16 cellular contexts compared by ENCODE assay signal in the genomic region with DNA sequence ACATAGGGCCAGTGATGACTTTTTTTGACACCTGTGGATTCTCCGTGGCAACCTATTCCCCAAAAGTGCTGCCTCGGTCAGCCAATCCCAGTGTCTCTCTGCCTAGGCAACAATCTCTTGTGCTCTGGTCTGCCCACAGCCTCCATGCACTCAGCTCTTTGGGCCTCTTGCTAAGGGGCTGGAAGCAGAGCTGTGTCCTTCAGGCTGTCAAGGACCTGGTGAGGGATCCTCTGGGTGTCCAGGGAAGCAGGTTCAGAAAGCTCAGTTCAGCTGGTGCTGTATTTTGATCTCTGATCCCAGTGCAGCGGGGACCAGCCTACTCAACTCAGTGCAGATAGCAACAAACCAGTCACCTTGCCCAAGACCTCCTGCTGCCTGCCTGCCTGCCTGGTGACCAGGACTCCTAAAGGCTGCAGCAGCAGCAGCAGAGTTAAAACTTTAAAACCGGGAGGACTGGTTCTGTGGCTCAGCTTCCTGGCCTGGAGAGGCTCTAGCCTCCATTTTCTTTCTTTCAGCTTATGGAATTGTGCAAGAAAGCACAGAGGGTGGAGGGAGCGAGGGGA. TPM values are rescaled to one million over a fixed set of nuclear protein-coding genes. Genes with fewer than 3 reads are reported as not detected.
DNase-seq lines count a peak whose midpoint lies in the region; ATAC-seq, FAIRE-seq and TF ChIP-seq lines count a peak whose summit lies in the region.
"Had no signal": no experiment of that assay in that cellular context is flagged by ENCODE, and none has a peak within 500 bp of the region (broad histone marks: within the 10 kb centered on the region; RNA-seq: fewer than 3 reads in every experiment).

No MANE protein-coding gene starts in this region.

- POLR2A ChIA-PET in PC-9 (lab: Charles Lee; ENCODE audit: unreplicated experiment): interaction anchor here (0.7 kb wide), 1 partner anchor 170 kb away, joined by 6 read pairs; no protein-coding TSS in a partner anchor
- POLR2A ChIA-PET in naive thymus-derived CD8-positive, alpha-beta T cell (lab: Charles Lee): no interaction called here

- no peaks in the 10 kb centered on the region for H3K9me3 Mint-ChIP-seq in naive thymus-derived CD8-positive, alpha-beta T cell
- H3K9me3 Mint-ChIP-seq: CD8-positive, alpha-beta memory T cell; naive thymus-derived CD4-positive, alpha-beta T cell had no signal

- H3K9me2 ChIP-seq in PC-9 (ENCODE audit: insufficient read depth): no peaks in the 10 kb centered on the region

- peaks cover 25% of the 10 kb centered on the region for H3F3A ChIP-seq in PC-9 (ENCODE audit: insufficient read depth, low read depth)

- no peak overlapping the region for H3K4me3 Mint-ChIP-seq in naive thymus-derived CD8-positive, alpha-beta T cell
- H3K4me3 Mint-ChIP-seq: CD8-positive, alpha-beta memory T cell; naive thymus-derived CD4-positive, alpha-beta T cell had no signal

- no peaks in the 10 kb centered on the region for H3K9me3 ChIP-seq in PC-9 (ENCODE audit: insufficient read depth, low read depth)
- H3K9me3 ChIP-seq in small intestine (ENCODE audit: control insufficient read depth, low read depth): no peaks in the 10 kb centered on the region
- H3K9me3 ChIP-seq: adrenal gland, colonic mucosa had no signal

- no peak overlapping the region for H3K4me3 ChIP-seq in PC-9
- H3K4me3 ChIP-seq in small intestine (ENCODE audit: low read depth in 1 of 2, low read length in 2 of 2): no peak overlapping the region
- H3K4me3 ChIP-seq: adrenal gland, colonic mucosa had no signal

- ATAC-seq in naive thymus-derived CD8-positive, alpha-beta T cell: no peak
- ATAC-seq: naive thymus-derived CD4-positive, alpha-beta T cell had no signal

- H3K79me2 ChIP-seq in PC-9 (ENCODE audit: low read depth): no peaks in the 10 kb centered on the region

- no peaks in the 10 kb centered on the region for H4K20me1 ChIP-seq in PC-9 (ENCODE audit: insufficient read depth)

- BruUV-seq in PC-9 (replicated peaks; lab: Mats Ljungman, UMichigan): no TSS peak

- no peak for TF ChIP-seq CTCF in PC-9 (conservative IDR thresholded peaks at IDR 0.05)

- H3K4me2 ChIP-seq in PC-9: peak overlapping the region; percentile 72

- intact Hi-C loops in PC-9 (cut with micrococcal nuclease; ENCODE audit: unreplicated experiment): no loop called here

- H3K4me1 Mint-ChIP-seq in naive thymus-derived CD8-positive, alpha-beta T cell: no peaks in the 10 kb centered on the region
- H3K4me1 Mint-ChIP-seq: CD8-positive, alpha-beta memory T cell had no signal

- FAIRE-seq in small intestine (lab: Jason Lieb, UNC): no peak
- FAIRE-seq: islet of Langerhans had no signal

- H3K36me3 ChIP-seq in PC-9 (ENCODE audit: low read depth): no peaks in the 10 kb centered on the region
- no peaks in the 10 kb centered on the region for H3K36me3 ChIP-seq in small intestine (ENCODE audit: control insufficient read depth in 2 of 2, insufficient read depth in 2 of 2, low read length in 2 of 2)
- H3K36me3 ChIP-seq: adrenal gland, colonic mucosa had no signal

- peak overlapping the region in 1 of 10 donors; percentile 52 for H3K27ac Mint-ChIP-seq in naive thymus-derived CD8-positive, alpha-beta T cell
- H3K27ac Mint-ChIP-seq: CD8-positive, alpha-beta memory T cell; naive thymus-derived CD4-positive, alpha-beta T cell had no signal

- peaks cover 0 to 16% (median under 1%) of the 10 kb centered on the region in 5 donors for H3K27me3 Mint-ChIP-seq in naive thymus-derived CD8-positive, alpha-beta T cell

- H2AFZ ChIP-seq in PC-9: no peak overlapping the region; the same call in 1 of the 2 replicates

- CTCF ChIA-PET in PC-9 (lab: Charles Lee): interaction anchor here (1.4 kb wide), 1 partner anchor 28 kb away, joined by 5 read pairs; no protein-coding TSS in a partner anchor

- no peaks in the 10 kb centered on the region for H3K36me3 Mint-ChIP-seq in naive thymus-derived CD8-positive, alpha-beta T cell
- H3K36me3 Mint-ChIP-seq: CD8-positive, alpha-beta memory T cell; naive thymus-derived CD4-positive, alpha-beta T cell had no signal

- DNase-seq in HT-29 (ENCODE audit: low spot score): peak; percentile 90
- peak; percentile 75 to 91 for DNase-seq in PC-9
- DNase-seq in iPS-NIHi11 (ENCODE audit: low spot score): peak; percentile 57
- peak; percentile 5 for DNase-seq in small intestine
- DNase-seq in DMS79 treated with DMSO at 0.1 percent for 48 hours (lab: John Stamatoyannopoulos, UW): no peak
- no peak for DNase-seq in naive thymus-derived CD8-positive, alpha-beta T cell
- DNase-seq in NCI-H2107 (lab: John Stamatoyannopoulos, UW): no peak
- DNase-seq: activated CD8-positive, alpha-beta memory T cell treated with anti-CD3 and anti-CD28 coated beads, Interleukin-2, amount 50 U/mL, for 4 hours; CD8-positive, alpha-beta memory T cell; colonic mucosa; naive thymus-derived CD4-positive, alpha-beta T cell; SHP77 had no signal

- H3K4me1 ChIP-seq in PC-9 (replicated peaks; ENCODE audit: insufficient read depth) (peaks cover 49% of the 10 kb centered on the region), small intestine (ENCODE audit: control insufficient read depth in 2 of 2, insufficient read depth in 1 of 2, low read depth in 1 of 2, low read length in 1 of 2) (no peaks in the 10 kb centered on the region)
- H3K4me1 ChIP-seq: adrenal gland, colonic mucosa had no signal

- no peaks in the 10 kb centered on the region for H3K27me3 ChIP-seq in PC-9 (ENCODE audit: insufficient read depth, low read depth)
- no peaks in the 10 kb centered on the region for H3K27me3 ChIP-seq in small intestine (ENCODE audit: control insufficient read depth in 2 of 2, insufficient read depth in 2 of 2, low read length in 2 of 2)
- H3K27me3 ChIP-seq: adrenal gland, colonic mucosa had no signal

- H3K27ac ChIP-seq in PC-9 (peak overlapping the region; percentile 71), small intestine (ENCODE audit: low read depth in 1 of 2, low read length in 1 of 2) (no peak overlapping the region)
- H3K27ac ChIP-seq: adrenal gland, colonic mucosa had no signal

- 64 to 68% (median 67%) methylated on average over 5 of the region's 5 CpGs for WGBS in small intestine, 3 donors

RNA-seq across cellular contexts. Expression of gene PAK6, which starts 6.2 kb away (rescaled TPM):
- 6.4 and 17.7 TPM in 2 replicates for total RNA-seq in HT-29 (2014; rRNA removed; shearing (Covaris generic))
- 10.7 and 11.7 TPM in 2 replicates for total RNA-seq in PC-9 (2021)
- 1 to 10 TPM in 1 of 3 donors, under 1 TPM in 2; 0.67 to 5.1 (median 0.81) TPM for polyA plus RNA-seq in small intestine
- not detected for total RNA-seq in naive thymus-derived CD8-positive, alpha-beta T cell
- 1 to 10 TPM in 1 of 3 donors, not detected in 2; 1.1 TPM for polyA plus RNA-seq in naive thymus-derived CD8-positive, alpha-beta T cell
- polyA plus RNA-seq: naive thymus-derived CD4-positive, alpha-beta T cell had no signal

RNA-seq across cellular contexts. Expression of gene ANKRD63, which starts 37.8 kb away (rescaled TPM):
- not detected in 2 replicates for total RNA-seq in HT-29 (2014; rRNA removed; shearing (Covaris generic))
- total RNA-seq in PC-9 (2021): not detected in 2 replicates
- polyA plus RNA-seq in small intestine: under 1 TPM in 1 of 3 donors, not detected in 2; 0.04 TPM
- total RNA-seq in naive thymus-derived CD8-positive, alpha-beta T cell: under 1 TPM in 1 of 2 experiments, not detected in 1; 0.31 TPM
- polyA plus RNA-seq in naive thymus-derived CD8-positive, alpha-beta T cell: under 1 TPM in 1 of 3 donors, not detected in 2; 0.20 TPM
- total RNA-seq: adrenal gland; CD8-positive, alpha-beta memory T cell; colonic mucosa; fibroblast of villous mesenchyme; skeletal muscle tissue had no signal
- polyA plus RNA-seq: adrenal gland; CD8-positive, alpha-beta memory T cell; naive thymus-derived CD4-positive, alpha-beta T cell had no signal

Comparison
In these comparisons a context has a peak if more than half of its experiments do, and no peak if none do; other contexts are left out.
1. DNase-seq: peak in HT-29 (single experiment), PC-9 (2 of 2), iPS-NIHi11 (single experiment) and small intestine (single experiment); none in DMS79 treated with DMSO at 0.1 percent for 48 hours (single experiment), naive thymus-derived CD8-positive, alpha-beta T cell (0 of 10) and NCI-H2107 (single experiment).